ENCODE assay signal across 17 cellular contexts in genomic region chr6:129346964-129347363, GRCh38.
A peak's percentile ranks its signal among the peaks of the same experiment; 100 is the strongest.
DNase-seq lines count a peak whose midpoint lies in the region; ATAC-seq and TF ChIP-seq lines count a peak whose summit lies in the region.
"Had no signal": no experiment of that assay in that cellular context is flagged by ENCODE, and none has a peak within 500 bp of the region (broad histone marks: within the 10 kb centered on the region; RNA-seq: fewer than 3 reads in every experiment).

No MANE protein-coding gene starts in this region.

- H3K36me3 ChIP-seq in right lobe of liver (no peaks in the 10 kb centered on the region), BE2C (no peaks in the 10 kb centered on the region)
- no peaks in the 10 kb centered on the region for H3K36me3 ChIP-seq in effector memory CD4-positive, alpha-beta T cell (ENCODE audit: control insufficient read depth, insufficient read depth, low read length)
- H3K36me3 ChIP-seq: BLaER1 had no signal

- H3K27ac ChIP-seq in right cardiac atrium (ENCODE audit: low read length) (no peak overlapping the region), right lobe of liver (no peak overlapping the region)
- no peak overlapping the region for H3K27ac ChIP-seq in effector memory CD4-positive, alpha-beta T cell (ENCODE audit: insufficient read depth, low read length, poor library complexity, severe bottlenecking)
- H3K27ac ChIP-seq: BLaER1 had no signal

- H3K9me3 ChIP-seq in right cardiac atrium (ENCODE audit: control insufficient read depth, low read length) = no peaks in the 10 kb centered on the region
- no peaks in the 10 kb centered on the region for H3K9me3 ChIP-seq in right lobe of liver
- H3K9me3 ChIP-seq in effector memory CD4-positive, alpha-beta T cell (ENCODE audit: control insufficient read depth, low read length) = no peaks in the 10 kb centered on the region
- H3K9me3 ChIP-seq in BE2C = no peaks in the 10 kb centered on the region
- H3K9me3 ChIP-seq: BLaER1 had no signal

- H3K4me1 ChIP-seq in right cardiac atrium (ENCODE audit: control insufficient read depth, insufficient read depth, low read length) = peaks cover 3% of the 10 kb centered on the region
- H3K4me1 ChIP-seq in right lobe of liver = no peaks in the 10 kb centered on the region
- H3K4me1 ChIP-seq in effector memory CD4-positive, alpha-beta T cell (ENCODE audit: control insufficient read depth, insufficient read depth, low read length, poor library complexity, severe bottlenecking) = no peaks in the 10 kb centered on the region
- no peaks in the 10 kb centered on the region for H3K4me1 ChIP-seq in BE2C
- H3K4me1 ChIP-seq: BLaER1 had no signal

- H3K4me3 ChIP-seq in right cardiac atrium (ENCODE audit: low read length) (no peak overlapping the region), right lobe of liver (no peak overlapping the region), BE2C (ENCODE audit: low read depth, low read length) (no peak overlapping the region)
- H3K4me3 ChIP-seq in effector memory CD4-positive, alpha-beta T cell (ENCODE audit: insufficient read depth, low read depth, low read length, poor library complexity, severe bottlenecking) = no peak overlapping the region
- H3K4me3 ChIP-seq: BLaER1 had no signal

- WGBS in right cardiac atrium = 53% methylated on average over 2 of the region's 2 CpGs
- WGBS in right lobe of liver (ENCODE audit: insufficient coverage, low coverage, low lambda C conversion rate, missing lambda C conversion rate) = 48% methylated on average over 2 of the region's 2 CpGs

- ATAC-seq in Right ventricle myocardium superior (ENCODE audit: poor library complexity) = peak; percentile 91
- peak; percentile 88 to 94 for ATAC-seq in left cardiac atrium
- peak; percentile 92 to 94 for ATAC-seq in right cardiac atrium
- ATAC-seq in right lobe of liver = no peak
- ATAC-seq in HG02610 (IDR thresholded peaks at IDR 0.05; ENCODE audit: unreplicated experiment) = no peak
- ATAC-seq: HCT116, HepG2 had no signal

- no peak for TF ChIP-seq POLR2A in right lobe of liver (IDR thresholded peaks at IDR 0.05)

- H3K27me3 ChIP-seq in right cardiac atrium (ENCODE audit: control insufficient read depth, insufficient read depth) (no peaks in the 10 kb centered on the region), right lobe of liver (no peaks in the 10 kb centered on the region), BE2C (no peaks in the 10 kb centered on the region)
- no peaks in the 10 kb centered on the region for H3K27me3 ChIP-seq in effector memory CD4-positive, alpha-beta T cell (replicated peaks; ENCODE audit: control insufficient read depth, insufficient read depth, low read length, poor library complexity, severe bottlenecking)
- H3K27me3 ChIP-seq: BLaER1 had no signal

- intact Hi-C loops in Right ventricle myocardium superior (cut with DNase I) = no loop called here
- intact Hi-C loops in left cardiac atrium (cut with DNase I) = no loop called here
- intact Hi-C loops in right cardiac atrium (cut with DNase I) = no loop called here
- intact Hi-C loops in right lobe of liver (cut with DNase I) = no loop called here

- no peak for DNase-seq in Right ventricle myocardium superior
- DNase-seq in left cardiac atrium = no peak
- DNase-seq in right cardiac atrium = no peak
- no peak for DNase-seq in right lobe of liver
- DNase-seq in effector memory CD4-positive, alpha-beta T cell = no peak
- DNase-seq in BE2C = no peak
- DNase-seq: ACHN; CD4-positive, alpha-beta memory T cell; DMS153; DMS79; GDM1; GOT3; H7 had no signal

- TF ChIP-seq CTCF in right lobe of liver (IDR thresholded peaks at IDR 0.05) = no peak
- no peak for TF ChIP-seq CTCF in BE2C (IDR thresholded peaks at IDR 0.05; ENCODE audit: low read depth, low read length)

Comparison
In these comparisons a context has a peak if more than half of its experiments do, and no peak if none do; other contexts are left out.
1. ATAC-seq: peak in Right ventricle myocardium superior (single experiment), left cardiac atrium (2 of 2) and right cardiac atrium (2 of 2); none in right lobe of liver (0 of 4) and HG02610 (single experiment).